In the genomic region with DNA sequence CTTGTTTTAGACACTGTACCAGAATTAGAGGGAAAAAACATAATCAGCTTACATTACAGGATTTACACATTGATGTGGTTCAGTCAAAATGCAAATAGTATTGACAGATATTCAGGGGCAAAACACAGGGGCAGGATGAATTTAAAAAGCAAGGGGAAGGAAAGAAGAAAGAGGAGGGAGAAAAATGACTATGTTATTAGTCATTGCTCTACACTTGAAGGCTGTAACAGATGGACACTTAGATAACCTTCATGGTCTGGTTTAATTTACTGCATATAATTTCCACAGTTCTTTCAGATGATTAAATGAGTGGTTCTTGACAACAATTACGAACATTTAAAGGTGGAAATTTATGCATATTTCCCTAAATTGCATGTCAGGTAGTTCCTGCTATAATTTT, we compare ENCODE assay signal across 12 cellular contexts. TPM values are rescaled to one million over a fixed set of nuclear protein-coding genes. Genes with fewer than 3 reads are reported as not detected.
DNase-seq lines count a peak whose midpoint lies in the region; FAIRE-seq and TF ChIP-seq lines count a peak whose summit lies in the region.
"Had no signal": no experiment of that assay in that cellular context is flagged by ENCODE, and none has a peak within 500 bp of the region (broad histone marks: within the 10 kb centered on the region; RNA-seq: fewer than 3 reads in every experiment).

No MANE protein-coding gene starts in this region.

- peak overlapping the region; percentile 86 for H3K4me2 ChIP-seq in keratinocyte (ENCODE audit: control insufficient read depth, extremely low read depth, insufficient read depth, low read depth, low read length)

- H3K4me3 ChIP-seq in keratinocyte (ENCODE audit: control insufficient read depth in 2 of 3, extremely low read depth in 1 of 3, insufficient read depth in 2 of 3, low read depth in 1 of 3, low read length in 3 of 3) (peak overlapping the region in 2 of 3 experiments; percentile 48 to 49), kidney (ENCODE audit: low read length in 2 of 2) (no peak overlapping the region)

- peaks cover 12% of the 10 kb centered on the region for H3K4me1 ChIP-seq in keratinocyte (ENCODE audit: control insufficient read depth, extremely low read depth, insufficient read depth, low read length)
- H3K4me1 ChIP-seq in kidney (ENCODE audit: control insufficient read depth in 1 of 2, insufficient read depth in 1 of 2, low read depth in 1 of 2, low read length in 2 of 2), result no peaks in the 10 kb centered on the region

- intact Hi-C loops in kidney (cut with DNase I), result no loop called here

- H3K36me3 ChIP-seq in keratinocyte (ENCODE audit: control insufficient read depth in 2 of 2, extremely low read depth in 1 of 2, insufficient read depth in 2 of 2, low read length in 2 of 2) (no peaks in the 10 kb centered on the region), kidney (ENCODE audit: control insufficient read depth in 1 of 2, insufficient read depth in 2 of 2, low read length in 2 of 2) (no peaks in the 10 kb centered on the region)

- H3K27me3 ChIP-seq in keratinocyte (ENCODE audit: control insufficient read depth, extremely low read depth, insufficient read depth, low read length), result no peaks in the 10 kb centered on the region

- H4K20me1 ChIP-seq in keratinocyte (ENCODE audit: control insufficient read depth, extremely low read depth, insufficient read depth, low read length), result no peaks in the 10 kb centered on the region

- no peaks in the 10 kb centered on the region for H3K9me1 ChIP-seq in keratinocyte (ENCODE audit: control insufficient read depth, extremely low read depth, insufficient read depth, low read length)

- TF ChIP-seq CTCF in D721Med (IDR thresholded peaks at IDR 0.05; ENCODE audit: insufficient read depth, missing control alignments) (no peak), VCaP (conservative IDR thresholded peaks at IDR 0.05) (no peak), keratinocyte (optimal IDR thresholded peaks at IDR 0.05 in 1 of 3, IDR thresholded peaks at IDR 0.05 in 1 of 3, conservative IDR thresholded peaks at IDR 0.05 in 1 of 3; ENCODE audit: extremely low read depth in 1 of 3, insufficient read depth in 2 of 3, low read length in 3 of 3) (no peak), kidney (IDR thresholded peaks at IDR 0.05; ENCODE audit: borderline replicate concordance, extremely low read depth, insufficient read depth) (no peak)

- no peaks in the 10 kb centered on the region for H3K9me3 ChIP-seq in keratinocyte (ENCODE audit: control insufficient read depth, low read depth, low read length)
- no peaks in the 10 kb centered on the region for H3K9me3 ChIP-seq in kidney (ENCODE audit: control insufficient read depth in 1 of 2, low read length in 2 of 2)

- peaks cover 49% of the 10 kb centered on the region for H3K79me2 ChIP-seq in keratinocyte (ENCODE audit: control insufficient read depth, insufficient read depth, low read length)

- dilution Hi-C loops in keratinocyte (cut with MboI; ENCODE audit: extremely low pct_ligation_motif_present, low sequenced_read_pairs), result no loop called here

- H2AFZ ChIP-seq in keratinocyte (ENCODE audit: control insufficient read depth, low read length), result peak overlapping the region; percentile 40

- H3K27ac ChIP-seq in VCaP (peak overlapping the region; percentile 51), keratinocyte (ENCODE audit: control insufficient read depth, insufficient read depth, low read length) (peak overlapping the region; percentile 8), kidney (ENCODE audit: low read depth in 2 of 2, low read length in 2 of 2) (no peak overlapping the region)

- peak overlapping the region; percentile 22 for H3K9ac ChIP-seq in keratinocyte (ENCODE audit: control insufficient read depth, extremely low read depth, insufficient read depth, low read length)
- H3K9ac ChIP-seq in kidney (ENCODE audit: low read length in 2 of 2), result no peak overlapping the region

- DNase-seq in D721Med (ENCODE audit: insufficient read length, low spot score), result no peak
- peak; percentile 71 for DNase-seq in HT1080 (ENCODE audit: low read depth)
- DNase-seq in keratinocyte (ENCODE audit: low read depth, low spot score), result no peak
- DNase-seq in LoVo (ENCODE audit: low spot score), result no peak
- no peak for DNase-seq in ureter (ENCODE audit: low spot score)
- no peak for DNase-seq in NK-92 treated with Interleukin-12 subunit alpha and Interleukin-12 subunit beta, amount 100 ng/mL, for 24 hours (lab: John Stamatoyannopoulos, UW)
- DNase-seq in kidney, result no peak
- DNase-seq: activated CD4-positive, alpha-beta memory T cell treated with anti-CD3 and anti-CD28 coated beads, Interleukin-2, amount 10 ng/mL, durations not matched to agents 7 days and 5 days; DMS79 treated with DMSO at 0.1 percent for 48 hours; H9; NCI-H1694 treated with DMSO at 0.1 percent for 48 hours had no signal

- FAIRE-seq in D721Med (lab: Jason Lieb, UNC), result peak; percentile 67
- peak; percentile 49 for FAIRE-seq in keratinocyte (lab: Jason Lieb, UNC)
- FAIRE-seq in kidney (lab: Jason Lieb, UNC), result no peak

RNA-seq across cellular contexts. Expression of a gene that starts 7.6 kb away (rescaled TPM):
- total RNA-seq in HT1080 (2014; rRNA removed; shearing (Covaris generic)), result 53.2 and 59.1 TPM in 2 replicates
- 59.4 and 62.0 TPM in 2 replicates for polyA plus RNA-seq in HT1080 (2015; cell fraction: cytosol; rRNA removed)
- polyA plus RNA-seq in HT1080 (2015; cell fraction: nucleus; rRNA removed), result 32.6 and 44.8 TPM in 2 replicates
- polyA plus RNA-seq in keratinocyte (13.4 to 37.2 TPM (median 27.9 TPM) in 3 replicates), kidney (ENCODE audit: insufficient read depth, low read depth, low replicate concordance) (26.4 TPM)
- polyA plus RNA-seq in keratinocyte (2011; ENCODE audit: low read depth), result 73.5 TPM
- polyA plus RNA-seq in keratinocyte (2011; cell fraction: cytosol; rRNA removed), result 22.6 and 32.7 TPM in 2 replicates
- polyA plus RNA-seq in keratinocyte (2011; cell fraction: nucleus; rRNA removed), result 10.9 and 13.0 TPM in 2 replicates
- 26.6 and 41.9 TPM in 2 replicates for polyA plus RNA-seq in keratinocyte (2012; ENCODE audit: low replicate concordance)
- polyA minus RNA-seq in keratinocyte, result 2.9 to 15.8 TPM (median 10.3 TPM) in 3 replicates
- 26.7 TPM for polyA minus RNA-seq in keratinocyte (2011; cell fraction: cytosol; rRNA and poly(A)+ RNA removed)
- 5.6 and 15.5 TPM in 2 replicates for polyA minus RNA-seq in keratinocyte (2011; cell fraction: nucleus; rRNA and poly(A)+ RNA removed)
- total RNA-seq in ureter (41.9 TPM), kidney (27.0 TPM)

Comparison
In these comparisons a context has a peak if more than half of its experiments do, and no peak if none do; other contexts are left out.
1. H3K27ac ChIP-seq: peak in VCaP (single experiment) and keratinocyte (single experiment); none in kidney (0 of 2).
2. H3K4me3 ChIP-seq: peak in keratinocyte (2 of 3); none in kidney (0 of 2).